1 cellular context compared by ENCODE assay signal in the genomic region with DNA sequence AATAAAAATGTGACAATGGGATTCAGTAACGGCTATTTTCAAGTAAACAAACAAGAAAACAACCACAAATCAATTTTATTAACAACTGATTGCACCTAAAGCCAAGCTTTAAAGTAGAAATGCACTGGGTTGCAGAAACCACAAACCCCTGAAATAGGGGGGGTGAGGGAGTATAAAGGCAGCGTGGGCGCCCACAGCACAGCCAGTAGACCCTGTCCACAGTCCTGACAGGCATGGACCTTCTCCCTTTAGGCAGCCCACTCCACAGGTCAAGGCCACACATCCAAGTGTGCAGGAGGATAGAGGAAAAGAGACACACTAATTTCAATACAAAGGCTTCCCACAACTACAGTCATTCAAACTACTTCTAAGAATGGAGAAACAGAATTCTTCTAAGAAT.
TF ChIP-seq lines count a peak whose summit lies in the region.

No MANE protein-coding gene starts in this region.

TF ChIP-seq in SK-N-SH treated with all-trans-retinoic acid at 6 μM for 48 hours, 23 proteins besides CTCF, POLR2A, EP300 and RAD21 (continued from another document):
- TF ChIP-seq, protein P1, sequence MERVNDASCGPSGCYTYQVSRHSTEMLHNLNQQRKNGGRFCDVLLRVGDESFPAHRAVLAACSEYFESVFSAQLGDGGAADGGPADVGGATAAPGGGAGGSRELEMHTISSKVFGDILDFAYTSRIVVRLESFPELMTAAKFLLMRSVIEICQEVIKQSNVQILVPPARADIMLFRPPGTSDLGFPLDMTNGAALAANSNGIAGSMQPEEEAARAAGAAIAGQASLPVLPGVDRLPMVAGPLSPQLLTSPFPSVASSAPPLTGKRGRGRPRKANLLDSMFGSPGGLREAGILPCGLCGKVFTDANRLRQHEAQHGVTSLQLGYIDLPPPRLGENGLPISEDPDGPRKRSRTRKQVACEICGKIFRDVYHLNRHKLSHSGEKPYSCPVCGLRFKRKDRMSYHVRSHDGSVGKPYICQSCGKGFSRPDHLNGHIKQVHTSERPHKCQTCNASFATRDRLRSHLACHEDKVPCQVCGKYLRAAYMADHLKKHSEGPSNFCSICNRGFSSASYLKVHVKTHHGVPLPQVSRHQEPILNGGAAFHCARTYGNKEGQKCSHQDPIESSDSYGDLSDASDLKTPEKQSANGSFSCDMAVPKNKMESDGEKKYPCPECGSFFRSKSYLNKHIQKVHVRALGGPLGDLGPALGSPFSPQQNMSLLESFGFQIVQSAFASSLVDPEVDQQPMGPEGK (CRISPR knock-in tag; IDR thresholded peaks at IDR 0.05; ENCODE audit: borderline replicate concordance): no peak
- no peak for TF ChIP-seq GLIS3 (CRISPR knock-in tag; IDR thresholded peaks at IDR 0.05)
- no peak for TF ChIP-seq TCF4 (CRISPR knock-in tag; IDR thresholded peaks at IDR 0.05; ENCODE audit: borderline replicate concordance)
- no peak for TF ChIP-seq ZC3H10 (CRISPR knock-in tag; IDR thresholded peaks at IDR 0.05)
